ENCODE assay signal across 1 cellular context in genomic region chr7:142945001-142945400, GRCh38.
TF ChIP-seq lines count a peak whose summit lies in the region.

No MANE protein-coding gene starts in this region.

TF ChIP-seq in H1, 55 proteins besides CTCF, POLR2A, EP300 and RAD21:
- TF ChIP-seq TCF12 (IDR thresholded peaks at IDR 0.05; ENCODE audit: low read depth, low read length) (no peak), SP4 (IDR thresholded peaks at IDR 0.05; ENCODE audit: low read length) (no peak), JUND (IDR thresholded peaks at IDR 0.05; ENCODE audit: low read length) (no peak), PHF8 (conservative IDR thresholded peaks at IDR 0.05; ENCODE audit: low read depth, low read length) (no peak), RFX5 (IDR thresholded peaks at IDR 0.05; ENCODE audit: borderline replicate concordance, low read depth, low read length) (no peak), TBP (IDR thresholded peaks at IDR 0.05; ENCODE audit: low read depth, low read length) (no peak), BRCA1 (IDR thresholded peaks at IDR 0.05; ENCODE audit: low read depth, low read length) (no peak), CHD1 (IDR thresholded peaks at IDR 0.05; ENCODE audit: low read depth, low read length) (no peak), SIX5 (IDR thresholded peaks at IDR 0.05; ENCODE audit: low read depth, low read length) (no peak), EZH2 (IDR thresholded peaks at IDR 0.05; ENCODE audit: low read depth, low read length, severe bottlenecking) (no peak)
